Comparison of ENCODE assay signal across 20 cellular contexts in genomic region chr1:180888870-180889269, GRCh38. TPM values are rescaled to one million over a fixed set of nuclear protein-coding genes. Genes with fewer than 3 reads are reported as not detected.
DNase-seq lines count a peak whose midpoint lies in the region; ATAC-seq and TF ChIP-seq lines count a peak whose summit lies in the region.
"Had no signal": no experiment of that assay in that cellular context is flagged by ENCODE, and none has a peak within 500 bp of the region (broad histone marks: within the 10 kb centered on the region; RNA-seq: fewer than 3 reads in every experiment).

No MANE protein-coding gene starts in this region.

- no peaks in the 10 kb centered on the region for H3K4me1 ChIP-seq in left lung
- H3K4me1 ChIP-seq: breast epithelium, gastrocnemius medialis, psoas muscle had no signal

- H3K27ac ChIP-seq in left lung: no peak overlapping the region
- H3K27ac ChIP-seq in coronary artery: no peak overlapping the region
- H3K27ac ChIP-seq: breast epithelium, gastrocnemius medialis, KMS-11, psoas muscle had no signal

- H3K9me3 ChIP-seq in left lung: no peaks in the 10 kb centered on the region
- H3K9me3 ChIP-seq: breast epithelium, gastrocnemius medialis, psoas muscle had no signal

- peak; percentile 15 for DNase-seq in GM12864 (ENCODE audit: low read depth)
- DNase-seq in AG08396 (ENCODE audit: low spot score): no peak
- no peak for DNase-seq in left lung
- DNase-seq in coronary artery (ENCODE audit: low spot score): no peak
- DNase-seq: activated CD4-positive, alpha-beta T cell treated with anti-CD3 and anti-CD28 coated beads for 4 hours; activated effector memory CD4-positive, alpha-beta T cell treated with Interleukin-2 at 50 U/mL for 16 hours; DMS79; endodermal cell; gastrocnemius medialis; islet precursor cell; psoas muscle; stimulated activated CD4-positive, alpha-beta T cell treated with anti-CD3 and anti-CD28 coated beads, Interleukin-2, amount 100 ng/mL, for 48 hours; stimulated activated naive CD8-positive, alpha-beta T cell treated with anti-CD3 and anti-CD28 coated beads, Interleukin-15, Interleukin-2, amounts not matched to agents 100 U/mL and 50 U/mL, for 24 hours; T-helper 1 cell had no signal

- intact Hi-C loops in left lung (cut with DNase I): no loop called here

- no peak overlapping the region for H3K4me3 ChIP-seq in GM12864 (ENCODE audit: low read depth, low read length)
- H3K4me3 ChIP-seq in left lung: no peak overlapping the region
- H3K4me3 ChIP-seq in coronary artery: no peak overlapping the region
- H3K4me3 ChIP-seq: breast epithelium, gastrocnemius medialis, psoas muscle had no signal

- H3K36me3 ChIP-seq in left lung: peaks cover 0 to 12% of the 10 kb centered on the region in 2 donors
- H3K36me3 ChIP-seq: breast epithelium, gastrocnemius medialis had no signal

- TF ChIP-seq CTCF in GM12864 (IDR thresholded peaks at IDR 0.05; ENCODE audit: low read depth, low read length, missing control alignments) (no peak), left lung (IDR thresholded peaks at IDR 0.05) (no peak), coronary artery (IDR thresholded peaks at IDR 0.05) (no peak)

- no peaks in the 10 kb centered on the region for H3K27me3 ChIP-seq in left lung
- H3K27me3 ChIP-seq: breast epithelium, gastrocnemius medialis had no signal

- ATAC-seq in GM19395 (IDR thresholded peaks at IDR 0.05; ENCODE audit: unreplicated experiment) (peak; percentile 84), HG02642 (IDR thresholded peaks at IDR 0.05; ENCODE audit: poor library complexity, unreplicated experiment) (peak; percentile 84), HG03571 (IDR thresholded peaks at IDR 0.05; ENCODE audit: unreplicated experiment) (peak; percentile 92), HG03457 (IDR thresholded peaks at IDR 0.05; ENCODE audit: unreplicated experiment) (no peak), left lung (no peak)
- ATAC-seq: gastrocnemius medialis; psoas muscle; stimulated activated naive CD8-positive, alpha-beta T cell treated with anti-CD3 and anti-CD28 coated beads, Interleukin-15, Interleukin-2, amounts not matched to agents 100 U/mL and 50 U/mL, for 24 hours had no signal

RNA-seq across cellular contexts. Expression of gene KIAA1614, which starts 23.8 kb away (rescaled TPM):
- total RNA-seq in left lung: 1 to 10 TPM; 3.6 to 5.1 TPM

Comparison
In these comparisons a context has a peak if more than half of its experiments do, and no peak if none do; other contexts are left out.
1. ATAC-seq: peak in GM19395 (single experiment), HG02642 (single experiment) and HG03571 (single experiment); none in HG03457 (single experiment) and left lung (single experiment).